ENCODE assay signal across 1 cellular context in genomic region chr6:90238663-90239542, GRCh38.
TF ChIP-seq lines count a peak whose summit lies in the region.

No MANE protein-coding gene starts in this region.

TF ChIP-seq in GM23338, 12 proteins besides CTCF, POLR2A, EP300 and RAD21:
- TF ChIP-seq ZNF462 (CRISPR knock-in tag; IDR thresholded peaks at IDR 0.05): no peak
- TF ChIP-seq ZNF114 (CRISPR knock-in tag; IDR thresholded peaks at IDR 0.05): no peak
- no peak for TF ChIP-seq ZNF331 (CRISPR knock-in tag; IDR thresholded peaks at IDR 0.05; ENCODE audit: low read depth)
- no peak for TF ChIP-seq JUNB (IDR thresholded peaks at IDR 0.05; ENCODE audit: unreplicated experiment)
- no peak for TF ChIP-seq STAT1 (IDR thresholded peaks at IDR 0.05; ENCODE audit: unreplicated experiment)
- no peak for TF ChIP-seq EZH2 (IDR thresholded peaks at IDR 0.05; ENCODE audit: low read depth, unreplicated experiment)
- TF ChIP-seq POLR2AphosphoS5 (IDR thresholded peaks at IDR 0.05; ENCODE audit: low read depth): no peak
- TF ChIP-seq CREB1 (CRISPR knock-in tag; IDR thresholded peaks at IDR 0.05; ENCODE audit: low read depth): no peak
- no peak for TF ChIP-seq ETS1 (IDR thresholded peaks at IDR 0.05)
- TF ChIP-seq NANOG (IDR thresholded peaks at IDR 0.05; ENCODE audit: borderline replicate concordance): no peak
TF ChIP-seq in GM23338: peak in this region for 0.
